23 cellular contexts compared by ENCODE assay signal in the genomic region with DNA sequence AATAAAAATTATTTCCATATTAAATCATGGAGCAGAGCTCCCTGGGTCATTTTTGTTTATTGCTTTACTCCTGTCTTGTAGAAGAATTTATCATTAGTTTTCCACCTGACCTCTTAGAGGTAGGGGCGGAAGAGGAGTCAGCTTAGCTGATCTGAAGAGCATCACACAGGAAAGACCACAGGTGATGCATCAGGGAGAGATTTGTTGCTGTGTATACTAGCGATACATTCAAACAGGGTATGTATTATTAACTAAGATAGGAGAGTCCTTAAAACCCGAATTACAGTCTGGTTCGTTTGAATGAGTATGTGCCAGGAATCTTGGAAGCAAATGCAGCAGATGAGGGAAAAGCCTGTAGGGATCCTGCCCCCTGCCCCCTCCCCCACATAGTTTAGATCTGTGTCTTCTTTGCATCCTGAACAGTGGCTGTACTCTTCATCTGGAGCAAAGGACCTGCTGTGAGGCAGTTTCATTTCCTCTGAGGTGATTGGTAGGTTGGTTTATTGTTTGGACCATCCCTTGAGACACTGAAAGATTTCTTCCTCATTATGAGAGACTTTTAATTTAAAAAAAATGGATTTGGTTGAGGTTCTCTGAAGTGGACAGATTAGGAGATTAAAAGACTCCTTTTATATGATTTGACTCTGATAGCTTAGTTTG.
DNase-seq lines count a peak whose midpoint lies in the region; ATAC-seq and TF ChIP-seq lines count a peak whose summit lies in the region.
"Had no signal": no experiment of that assay in that cellular context is flagged by ENCODE, and none has a peak within 500 bp of the region (broad histone marks: within the 10 kb centered on the region; RNA-seq: fewer than 3 reads in every experiment).

No MANE protein-coding gene starts in this region.

- H3K4me2 ChIP-seq in DOHH2 (ENCODE audit: low read length): peak overlapping the region; percentile 38

- no peaks in the 10 kb centered on the region for H3K9me3 ChIP-seq in DOHH2 (ENCODE audit: control insufficient read depth, insufficient read depth, low read length)
- H3K9me3 ChIP-seq: adrenal gland, neutrophil, suprapubic skin had no signal

- peak; percentile 87 for ATAC-seq in GM18868 (IDR thresholded peaks at IDR 0.05; ENCODE audit: unreplicated experiment)
- peak; percentile 72 for ATAC-seq in HG02852 (IDR thresholded peaks at IDR 0.05; ENCODE audit: unreplicated experiment)
- no peak for ATAC-seq in HG03135 (IDR thresholded peaks at IDR 0.05; ENCODE audit: unreplicated experiment)
- ATAC-seq: sciatic nerve had no signal

- no peak overlapping the region for H3K4me3 ChIP-seq in DOHH2 (ENCODE audit: low read length)
- H3K4me3 ChIP-seq: adrenal gland, suprapubic skin had no signal

- peaks cover 30% of the 10 kb centered on the region for H3K79me2 ChIP-seq in DOHH2 (ENCODE audit: control insufficient read depth, low read length)

- H3K36me3 ChIP-seq in DOHH2 (ENCODE audit: control insufficient read depth, low read length): peaks cover 21% of the 10 kb centered on the region
- H3K36me3 ChIP-seq: adrenal gland, neutrophil, suprapubic skin had no signal

- peaks cover 21% of the 10 kb centered on the region for H3K4me1 ChIP-seq in DOHH2 (ENCODE audit: control insufficient read depth, low read length)

- H3K27me3 ChIP-seq in DOHH2 (ENCODE audit: control insufficient read depth, low read length): no peaks in the 10 kb centered on the region
- H3K27me3 ChIP-seq: adrenal gland, neutrophil, suprapubic skin had no signal

- H3F3A ChIP-seq in DOHH2 (ENCODE audit: control insufficient read depth, insufficient read depth): peaks cover 7% of the 10 kb centered on the region

- H3K9me2 ChIP-seq in DOHH2 (replicated peaks; ENCODE audit: control insufficient read depth, low read length): no peaks in the 10 kb centered on the region

- no peak for TF ChIP-seq CTCF in DOHH2 (IDR thresholded peaks at IDR 0.05; ENCODE audit: low read depth, low read length, poor library complexity, severe bottlenecking)

- no peaks in the 10 kb centered on the region for H4K20me1 ChIP-seq in DOHH2 (ENCODE audit: control insufficient read depth, insufficient read depth, low read depth, low read length)

- no peak overlapping the region for H3K27ac ChIP-seq in DOHH2 (ENCODE audit: low read depth, low read length)
- H3K27ac ChIP-seq: adrenal gland, neutrophil, suprapubic skin, VCaP had no signal

- peak; percentile 49 for DNase-seq in NCI-H2171 treated with DMSO at 0.1 percent for 48 hours (lab: John Stamatoyannopoulos, UW)
- no peak for DNase-seq in GOT3 (lab: John Stamatoyannopoulos, UW)
- DNase-seq in DMS53 (lab: John Stamatoyannopoulos, UW): no peak
- no peak for DNase-seq in amygdala (lab: John Stamatoyannopoulos, UW)
- DNase-seq: activated CD8-positive, alpha-beta memory T cell treated with anti-CD3 and anti-CD28 coated beads for 24 hours; adrenal gland; Calu3; central memory CD4-positive, alpha-beta T cell; endodermal cell; hippocampal formation; kidney glomerular epithelial cell; midbrain; NCI-H1105; NCI-H446 treated with DMSO at 0.1 percent for 48 hours; stimulated activated CD4-positive, alpha-beta T cell treated with anti-CD3 and anti-CD28 coated beads, Interleukin-1b, Interleukin-23, amount 100 ng/mL, for 48 hours had no signal
